In the genomic region with DNA sequence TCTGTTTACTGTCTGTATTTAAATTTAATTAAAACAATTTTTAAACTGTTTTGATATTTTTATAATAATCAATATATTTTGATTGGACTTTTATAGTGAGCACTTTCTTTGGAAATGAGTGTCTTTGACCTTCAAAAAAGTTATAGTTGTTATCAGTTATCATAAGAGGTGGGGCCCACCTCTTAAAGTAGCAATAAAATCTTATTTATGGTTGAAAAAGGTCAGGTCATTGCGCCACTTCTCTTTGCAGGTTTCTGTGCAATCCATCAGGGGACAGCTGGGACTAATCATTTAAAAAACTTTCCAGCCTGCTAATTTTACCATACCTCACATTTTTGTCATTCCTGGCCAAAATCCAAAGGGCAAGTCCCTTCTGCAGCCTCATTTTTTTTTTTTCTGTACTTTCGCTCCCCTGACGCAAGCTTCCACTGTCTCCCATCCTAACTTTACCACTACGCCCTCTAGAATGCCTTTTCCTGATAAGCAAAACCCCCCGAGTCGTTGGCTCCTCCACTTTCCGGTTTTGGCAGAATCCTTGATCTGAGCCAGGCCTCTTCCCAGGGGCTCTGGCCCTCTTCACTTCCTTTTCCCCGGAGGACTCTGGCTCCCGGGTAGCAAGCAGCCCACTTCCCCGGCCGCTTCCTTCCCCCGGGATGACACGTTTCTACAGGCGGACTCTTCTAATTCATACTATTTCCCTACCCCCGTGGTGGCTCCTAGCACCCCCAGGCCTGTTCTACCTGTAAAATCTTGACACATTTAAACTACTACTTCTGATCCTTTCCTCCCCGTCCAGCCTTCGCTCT, we compare ENCODE assay signal across 8 cellular contexts. TPM values are rescaled to one million over a fixed set of nuclear protein-coding genes. Genes with fewer than 3 reads are reported as not detected.
DNase-seq lines count a peak whose midpoint lies in the region; ATAC-seq and TF ChIP-seq lines count a peak whose summit lies in the region.

No MANE protein-coding gene starts in this region.

- H3K4me2 ChIP-seq in OCI-LY1 (ENCODE audit: low read length) (peak overlapping the region; percentile 74), skeletal muscle satellite cell (ENCODE audit: low read length) (peak overlapping the region; percentile 99)

- no peaks in the 10 kb centered on the region for H3K9me2 ChIP-seq in OCI-LY1 (ENCODE audit: low read depth, low read length)

- no peaks in the 10 kb centered on the region for H3F3A ChIP-seq in OCI-LY1 (ENCODE audit: insufficient read depth, low read length)

- intact Hi-C loops in breast epithelium (cut with DNase I; ENCODE audit: low total_unique reads), result no loop called here

- peak; percentile 2 for ATAC-seq in HG03097 (IDR thresholded peaks at IDR 0.05; ENCODE audit: low FRiP score, unreplicated experiment)
- no peak for ATAC-seq in esophagus mucosa

- H3K79me2 ChIP-seq in OCI-LY1 (ENCODE audit: insufficient read depth, low read length), result peaks cover 30% of the 10 kb centered on the region

- H2AFZ ChIP-seq in OCI-LY1 (ENCODE audit: low read length), result 0 out of 2 replicates have a peak overlapping the region, but pooled peaks have one; percentile 5

- TF ChIP-seq CTCF in OCI-LY1 (IDR thresholded peaks at IDR 0.05; ENCODE audit: low read length) (no peak; the same call in 1 of the 2 replicates), breast epithelium (IDR thresholded peaks at IDR 0.05) (no peak)

- peaks cover 21 to 26% of the 10 kb centered on the region in 2 donors for H3K4me1 Mint-ChIP-seq in immature natural killer cell

- peak overlapping the region; percentile 92 to 99 (median 99) for H3K4me3 Mint-ChIP-seq in immature natural killer cell

- TF ChIP-seq POLR2A in breast epithelium (IDR thresholded peaks at IDR 0.05), result no peak

- peaks cover 28% of the 10 kb centered on the region for H3K36me3 ChIP-seq in OCI-LY1 (ENCODE audit: insufficient read depth, low read length)
- no peaks in the 10 kb centered on the region for H3K36me3 ChIP-seq in breast epithelium
- no peaks in the 10 kb centered on the region for H3K36me3 ChIP-seq in skeletal muscle satellite cell (ENCODE audit: insufficient read depth, low read length)

- H3K27ac ChIP-seq in OCI-LY1 (ENCODE audit: low read depth, low read length, poor library complexity, severe bottlenecking) (peak overlapping the region; percentile 58), breast epithelium (peak overlapping the region; percentile 88 to 99)

- H3K9me3 ChIP-seq in OCI-LY1 (ENCODE audit: low read length), result no peaks in the 10 kb centered on the region
- no peaks in the 10 kb centered on the region for H3K9me3 ChIP-seq in breast epithelium
- no peaks in the 10 kb centered on the region for H3K9me3 ChIP-seq in skeletal muscle satellite cell (replicated peaks; ENCODE audit: low read length)

- DNase-seq in NCI-H2196 (lab: John Stamatoyannopoulos, UW; ENCODE audit: unreplicated experiment) (peak; percentile 37), NCI-H2196 treated with DMSO at 0.1 percent for 48 hours (lab: John Stamatoyannopoulos, UW; ENCODE audit: unreplicated experiment) (no peak), breast epithelium (ENCODE audit: low spot score in 2 of 2) (peak; percentile 35 to 53), immature natural killer cell (no peak)

- H3K36me3 Mint-ChIP-seq in immature natural killer cell, result no peaks in the 10 kb centered on the region

- peaks cover 31% of the 10 kb centered on the region for H3K4me1 ChIP-seq in OCI-LY1 (ENCODE audit: insufficient read depth, low read length, severe bottlenecking)
- H3K4me1 ChIP-seq in breast epithelium, result no peaks in the 10 kb centered on the region
- peaks cover 27% of the 10 kb centered on the region for H3K4me1 ChIP-seq in skeletal muscle satellite cell (ENCODE audit: control insufficient read depth, insufficient read depth, low read length)

- peaks cover 10 to 21% (median 21%) of the 10 kb centered on the region in 3 donors for H3K27me3 Mint-ChIP-seq in immature natural killer cell (ENCODE audit: low read depth in 3 of 3)

- no peaks in the 10 kb centered on the region for H3K27me3 ChIP-seq in OCI-LY1 (ENCODE audit: insufficient read depth, low read length)
- H3K27me3 ChIP-seq in breast epithelium, result no peaks in the 10 kb centered on the region
- H3K27me3 ChIP-seq in skeletal muscle satellite cell (ENCODE audit: control insufficient read depth, insufficient read depth, low read length), result no peaks in the 10 kb centered on the region

- peak overlapping the region; percentile 70 for H3K9ac ChIP-seq in OCI-LY1 (ENCODE audit: low read length)
- H3K9ac ChIP-seq in skeletal muscle satellite cell (ENCODE audit: low read depth, low read length), result peak overlapping the region; percentile 94

- H3K27ac Mint-ChIP-seq in immature natural killer cell, result peak overlapping the region; percentile 95 to 99 (median 98)

- peak overlapping the region; percentile 68 for H3K4me3 ChIP-seq in OCI-LY1 (ENCODE audit: low read depth, low read length, poor library complexity, severe bottlenecking)
- H3K4me3 ChIP-seq in breast epithelium, result peak overlapping the region; percentile 66 to 87 (median 67)
- peak overlapping the region; percentile 98 for H3K4me3 ChIP-seq in skeletal muscle satellite cell (ENCODE audit: low read length)

- no peaks in the 10 kb centered on the region for H3K9me3 Mint-ChIP-seq in immature natural killer cell

- no peaks in the 10 kb centered on the region for H4K20me1 ChIP-seq in OCI-LY1 (ENCODE audit: insufficient read depth, low read length)

RNA-seq across cellular contexts. Expression of a gene that starts 1.1 kb away (rescaled TPM):
- total RNA-seq in breast epithelium (10 to 100 TPM; 29.6 to 45.6 (median 38.5) TPM), esophagus mucosa (41.4 TPM)
- 10 to 100 TPM; 18.2 to 32.8 (median 25.6) TPM for polyA plus RNA-seq in immature natural killer cell
- total RNA-seq in skeletal muscle satellite cell (2012; rRNA removed), result 54.6 and 68.2 TPM in 2 replicates

RNA-seq across cellular contexts. Expression of a gene that starts 44.4 kb away (rescaled TPM):
- total RNA-seq in breast epithelium (10 to 100 TPM; 19.8 to 38.6 (median 23.9) TPM), esophagus mucosa (13.7 TPM)
- polyA plus RNA-seq in immature natural killer cell, result 1 to 10 TPM; 1.8 to 6.3 (median 5.4) TPM
- 21.8 and 26.4 TPM in 2 replicates for total RNA-seq in skeletal muscle satellite cell (2012; rRNA removed)

Comparison
In these comparisons a context has a peak if more than half of its experiments do, and no peak if none do; other contexts are left out.
1. DNase-seq: peak in NCI-H2196 (single experiment) and breast epithelium (2 of 2); none in NCI-H2196 treated with DMSO at 0.1 percent for 48 hours (single experiment) and immature natural killer cell (0 of 3).
2. Peak in every context shown above with its lines, with median percentiles within 50 percentile points of each other: H3K4me3 ChIP-seq.